Comparison of ENCODE assay signal across 9 cellular contexts in genomic region chr7:95511716-95512260, GRCh38. TPM values are rescaled to one million over a fixed set of nuclear protein-coding genes. Genes with fewer than 3 reads are reported as not detected.
DNase-seq lines count a peak whose midpoint lies in the region; ATAC-seq and TF ChIP-seq lines count a peak whose summit lies in the region.
"Had no signal": no experiment of that assay in that cellular context is flagged by ENCODE, and none has a peak within 500 bp of the region (broad histone marks: within the 10 kb centered on the region; RNA-seq: fewer than 3 reads in every experiment).

No MANE protein-coding gene starts in this region.

- peak in 1 of 3 donors; percentile 8 for TF ChIP-seq CTCF in lower leg skin (IDR thresholded peaks at IDR 0.05)

- peak; percentile 91 for DNase-seq in Ammon's horn (ENCODE audit: low spot score)
- peak; percentile 13 for DNase-seq in NCI-H2081 treated with DMSO at 0.1 percent for 48 hours (lab: John Stamatoyannopoulos, UW)
- DNase-seq in dedifferentiated amniotic fluid mesenchymal stem cell (ENCODE audit: extremely low spot score), result peak; percentile 67
- DNase-seq in lower leg skin (ENCODE audit: low spot score in 2 of 2), result peak; percentile 76 to 91
- peak; percentile 9 for DNase-seq in stimulated activated CD8-positive, alpha-beta memory T cell treated with anti-CD3 and anti-CD28 coated beads, Interleukin-15, amount 100 ng/mL, for 1 hour (ENCODE audit: low read depth)

- ATAC-seq in GM18858 (IDR thresholded peaks at IDR 0.05; ENCODE audit: unreplicated experiment), result peak; percentile 89
- peak; percentile 93 for ATAC-seq in HG03045 (IDR thresholded peaks at IDR 0.05; ENCODE audit: unreplicated experiment)
- ATAC-seq in activated CD4-positive, CD25-positive, alpha-beta regulatory T cell treated with anti-CD3 and anti-CD28 coated beads, Interleukin-2, amount 50 U/mL, for 24 hours, result peak; percentile 64 to 66

- H3K4me3 ChIP-seq in lower leg skin (ENCODE audit: low read depth, poor library complexity, severe bottlenecking), result no peak overlapping the region

- 36 to 39% methylated on average over 6 of the region's 6 CpGs for WGBS in lower leg skin, 2 donors

- TF ChIP-seq POLR2A in lower leg skin (IDR thresholded peaks at IDR 0.05), result no peak

- intact Hi-C loops in lower leg skin (cut with DNase I; ENCODE audit: low total_unique reads), result loop anchor here (5.0 kb wide), 1 partner anchor 176 kb away; no protein-coding TSS in a partner anchor

RNA-seq across cellular contexts. Expression of gene ASB4, which starts 26.0 kb away (rescaled TPM):
- under 1 TPM in 2 of 4 donors, not detected in 2; 0.34 to 0.45 TPM for total RNA-seq in lower leg skin
- total RNA-seq: T-helper 1 cell treated with Interleukin-12 subunit alpha and Interleukin-12 subunit beta and Interleukin-4 antibody, amounts not matched to agents 30 ng/mL and 1 ng/mL, for 36 hours had no signal

Comparison
In these comparisons a context has a peak if more than half of its experiments do, and no peak if none do; other contexts are left out.
1. DNase-seq: peak in every context shown above with its lines; median percentile 91 in Ammon's horn; 84 in lower leg skin; 67 in dedifferentiated amniotic fluid mesenchymal stem cell; 13 in NCI-H2081 treated with DMSO at 0.1 percent for 48 hours; 9 in stimulated activated CD8-positive, alpha-beta memory T cell treated with anti-CD3 and anti-CD28 coated beads, Interleukin-15, amount 100 ng/mL, for 1 hour.